In the genomic region with DNA sequence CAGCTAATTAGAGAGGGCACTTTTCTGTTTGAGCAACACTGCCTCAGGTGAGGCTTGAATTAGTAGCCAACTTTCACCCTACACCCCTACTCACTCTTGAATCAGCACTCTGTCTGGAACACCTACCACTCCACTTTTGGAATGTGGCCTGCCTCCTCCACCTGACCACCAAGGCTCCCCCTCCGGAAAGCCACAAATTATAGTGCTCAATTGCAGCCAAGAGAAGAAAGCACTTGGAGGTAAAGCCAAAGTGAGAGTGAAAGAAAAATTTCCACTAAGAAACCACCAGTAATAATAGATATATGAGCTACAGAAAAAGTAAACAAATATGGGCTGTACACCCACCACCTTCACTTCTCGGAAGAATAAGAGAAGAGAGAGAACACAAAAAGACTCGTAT, we compare ENCODE assay signal across 8 cellular contexts. TPM values are rescaled to one million over a fixed set of nuclear protein-coding genes. Genes with fewer than 3 reads are reported as not detected.
DNase-seq lines count a peak whose midpoint lies in the region; ATAC-seq and TF ChIP-seq lines count a peak whose summit lies in the region.

No MANE protein-coding gene starts in this region.

- H3K27ac ChIP-seq in DND-41 (ENCODE audit: low read length), result no peak overlapping the region
- H3K27ac ChIP-seq in gastroesophageal sphincter, result no peak overlapping the region

- ATAC-seq in DND-41 (ENCODE audit: insufficient read depth, low read depth) (peak; percentile 60; the same call in 2 of the 3 replicates), GM21390 (IDR thresholded peaks at IDR 0.05; ENCODE audit: unreplicated experiment) (peak; percentile 79), HG03520 (IDR thresholded peaks at IDR 0.05; ENCODE audit: unreplicated experiment) (peak; percentile 70), left cardiac atrium (no peak), gastroesophageal sphincter (no peak)

- no peak overlapping the region for H3K4me2 ChIP-seq in DND-41 (ENCODE audit: insufficient read depth, low read length)

- DNase-seq in DND-41 (no peak), glomerular visceral epithelial cell (ENCODE audit: extremely low spot score) (peak; percentile 42), left cardiac atrium (no peak), retina (no peak), dermis blood vessel endothelial cell (no peak)

- no peak overlapping the region for H3K4me3 ChIP-seq in DND-41 (ENCODE audit: low read depth in 1 of 2, low read length in 2 of 2)
- no peak overlapping the region for H3K4me3 ChIP-seq in gastroesophageal sphincter

- no peaks in the 10 kb centered on the region for H4K20me1 ChIP-seq in DND-41 (ENCODE audit: insufficient read depth, low read length)

- H3K36me3 ChIP-seq in DND-41 (ENCODE audit: insufficient read depth, low read length) (no peaks in the 10 kb centered on the region), gastroesophageal sphincter (no peaks in the 10 kb centered on the region)

- TF ChIP-seq CTCF in DND-41 (IDR thresholded peaks at IDR 0.05; ENCODE audit: borderline replicate concordance, extremely low read depth, low read length, poor library complexity, severe bottlenecking) (no peak), gastroesophageal sphincter (IDR thresholded peaks at IDR 0.05) (no peak)

- no peak for TF ChIP-seq EP300 in gastroesophageal sphincter (IDR thresholded peaks at IDR 0.05)

- no peak overlapping the region for H2AFZ ChIP-seq in DND-41 (ENCODE audit: low read depth, low read length)

- peaks cover 28% of the 10 kb centered on the region for H3K79me2 ChIP-seq in DND-41 (ENCODE audit: insufficient read depth, low read length)

- no peaks in the 10 kb centered on the region for H3K9me3 ChIP-seq in DND-41 (ENCODE audit: insufficient read depth, low read length, severe bottlenecking)
- no peaks in the 10 kb centered on the region for H3K9me3 ChIP-seq in gastroesophageal sphincter

- 30 to 85% methylated on average over 2 of the region's 3 CpGs for WGBS in gastroesophageal sphincter (ENCODE audit: low coverage in 1 of 2), 2 donors

- H3K9ac ChIP-seq in DND-41 (ENCODE audit: low read depth, low read length), result no peak overlapping the region

- H3K27me3 ChIP-seq in DND-41 (ENCODE audit: insufficient read depth, low read length, poor library complexity) (no peaks in the 10 kb centered on the region), gastroesophageal sphincter (no peaks in the 10 kb centered on the region)

- TF ChIP-seq POLR2A in gastroesophageal sphincter (IDR thresholded peaks at IDR 0.05), result no peak

- no peaks in the 10 kb centered on the region for H3K4me1 ChIP-seq in DND-41 (ENCODE audit: insufficient read depth, low read length)
- H3K4me1 ChIP-seq in gastroesophageal sphincter, result peaks cover 0 to 40% (median 3%) of the 10 kb centered on the region in 3 donors

- intact Hi-C loops in left cardiac atrium (cut with DNase I), result no loop called here

RNA-seq across cellular contexts. Expression of a gene that starts 41.1 kb away (rescaled TPM):
- total RNA-seq in left cardiac atrium (10 to 100 TPM; 22.0 to 25.7 TPM), gastroesophageal sphincter (10 to 100 TPM; 21.1 to 29.2 (median 24.8) TPM), dermis blood vessel endothelial cell (77.1 and 115 TPM in 2 replicates)

Comparison
In these comparisons a context has a peak if more than half of its experiments do, and no peak if none do; other contexts are left out.
1. ATAC-seq: peak in DND-41 (single experiment), GM21390 (single experiment) and HG03520 (single experiment); none in left cardiac atrium (0 of 2) and gastroesophageal sphincter (single experiment).